ENCODE assay signal across 8 cellular contexts in the genomic region with DNA sequence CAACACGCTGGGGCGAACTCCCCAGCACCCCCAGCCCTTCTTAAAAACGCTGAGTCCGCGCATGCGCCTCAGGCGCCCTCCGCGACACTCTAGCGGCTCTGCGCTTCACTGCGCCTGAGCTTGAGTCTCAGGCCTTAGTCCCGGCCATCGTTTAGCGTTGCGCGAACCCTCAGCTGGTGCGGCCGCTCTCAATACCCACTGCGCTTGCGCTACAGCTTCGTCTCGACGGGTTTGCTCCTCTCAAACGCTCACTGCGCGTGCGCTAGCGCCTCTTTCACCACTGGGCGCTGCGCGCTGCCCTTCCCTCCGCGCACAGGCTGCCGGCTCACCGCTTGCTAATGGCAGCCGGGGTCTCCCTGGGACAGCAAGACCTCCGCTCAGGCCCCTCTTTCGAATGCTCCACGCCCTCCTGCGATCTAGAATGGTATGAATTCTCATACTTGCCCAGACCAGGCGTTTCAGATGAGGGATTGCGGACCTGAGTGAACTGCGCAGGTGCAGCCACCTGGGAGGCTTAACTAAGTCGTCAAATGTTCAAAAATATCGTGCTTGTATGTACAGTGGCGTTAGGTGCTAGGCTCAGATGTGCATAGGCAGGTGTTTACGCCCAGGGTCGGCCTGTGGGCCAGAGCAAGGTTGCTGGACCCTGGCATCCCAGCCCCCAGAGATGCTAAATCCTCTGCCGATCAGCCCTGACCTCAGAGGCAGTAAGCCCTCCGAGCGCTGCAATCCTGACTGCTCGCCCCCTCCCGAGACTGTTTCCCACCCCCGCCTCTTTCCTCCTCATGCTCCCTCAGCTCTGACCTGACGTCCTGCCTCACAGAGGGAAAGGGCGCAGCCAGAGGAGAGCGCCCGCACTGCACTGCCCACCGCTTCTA. TPM values are rescaled to one million over a fixed set of nuclear protein-coding genes. Genes with fewer than 3 reads are reported as not detected.
A peak's percentile ranks its signal among the peaks of the same experiment; 100 is the strongest.
DNase-seq lines count a peak whose midpoint lies in the region; ATAC-seq, FAIRE-seq and TF ChIP-seq lines count a peak whose summit lies in the region.

A gene with protein sequence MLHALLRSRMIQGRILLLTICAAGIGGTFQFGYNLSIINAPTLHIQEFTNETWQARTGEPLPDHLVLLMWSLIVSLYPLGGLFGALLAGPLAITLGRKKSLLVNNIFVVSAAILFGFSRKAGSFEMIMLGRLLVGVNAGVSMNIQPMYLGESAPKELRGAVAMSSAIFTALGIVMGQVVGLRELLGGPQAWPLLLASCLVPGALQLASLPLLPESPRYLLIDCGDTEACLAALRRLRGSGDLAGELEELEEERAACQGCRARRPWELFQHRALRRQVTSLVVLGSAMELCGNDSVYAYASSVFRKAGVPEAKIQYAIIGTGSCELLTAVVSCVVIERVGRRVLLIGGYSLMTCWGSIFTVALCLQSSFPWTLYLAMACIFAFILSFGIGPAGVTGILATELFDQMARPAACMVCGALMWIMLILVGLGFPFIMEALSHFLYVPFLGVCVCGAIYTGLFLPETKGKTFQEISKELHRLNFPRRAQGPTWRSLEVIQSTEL (plus strand): TSS at position 270 of the 878 bp plus-strand sequence. CDS start 125 bp downstream, at position 395.

- 1 to 10% (median 2%) methylated on average over 6 to 60 of the region's 60 CpGs for WGBS in adrenal gland, 4 donors
- WGBS in heart left ventricle, 4 donors: 1 to 2% (median 1%) methylated on average over 46 to 60 of the region's 60 CpGs

- TF ChIP-seq CTCF in adrenal gland (IDR thresholded peaks at IDR 0.05) (peak in 5 of 6 experiments; percentile 28 to 56 (median 34)), heart left ventricle (IDR thresholded peaks at IDR 0.05) (peak in 5 of 12 donors; percentile 4 to 31 (median 22)), type B pancreatic cell (conservative IDR thresholded peaks at IDR 0.05) (peak; percentile 32)

- H3K36me3 ChIP-seq in adrenal gland (replicated peaks in 1 of 2) (no peaks in the 10 kb centered on the region), heart left ventricle (peaks cover 0 to 7% (median 0%) of the 10 kb centered on the region in 9 donors)

- no peaks in the 10 kb centered on the region for H3K9me3 Mint-ChIP-seq in type B pancreatic cell

- FAIRE-seq in GM12891 (lab: Jason Lieb, UNC): peak; percentile 99

- peak; percentile 98 for ATAC-seq in HG02798 (IDR thresholded peaks at IDR 0.05; ENCODE audit: poor library complexity, unreplicated experiment)
- peak; percentile 93 to 98 (median 96) for ATAC-seq in heart left ventricle

- DNase-seq in GM12891 (ENCODE audit: insufficient read length, low spot score): peak; percentile 96
- peak; percentile 96 for DNase-seq in NCI-H1436 (lab: John Stamatoyannopoulos, UW)
- peak; percentile 95 for DNase-seq in SW480 (ENCODE audit: low spot score)
- peak; percentile 96 to 98 (median 97) for DNase-seq in adrenal gland
- DNase-seq in heart left ventricle: peak; percentile 95 to 99 (median 99)
- peak; percentile 98 for DNase-seq in pons (ENCODE audit: low spot score)
- DNase-seq in type B pancreatic cell (ENCODE audit: extremely low spot score, unreplicated experiment): peak; percentile 97

- TF ChIP-seq POLR2A in GM12891 (IDR thresholded peaks at IDR 0.05; ENCODE audit: low read depth, low read length) (peak; percentile 69), adrenal gland (IDR thresholded peaks at IDR 0.05) (peak; percentile 49 to 88), heart left ventricle (IDR thresholded peaks at IDR 0.05) (peak; percentile 43 to 82)

- no peaks in the 10 kb centered on the region for H3K9me3 ChIP-seq in adrenal gland (replicated peaks in 1 of 3)
- no peaks in the 10 kb centered on the region for H3K9me3 ChIP-seq in heart left ventricle

- peak within 1 kb of the TSS in 3 of 4 donors; percentile 75 to 92 (median 86) for H3K4me3 ChIP-seq in adrenal gland
- peak within 1 kb of the TSS; percentile 48 to 82 (median 70) for H3K4me3 ChIP-seq in heart left ventricle

- H3K4me1 Mint-ChIP-seq in type B pancreatic cell (ENCODE audit: unreplicated experiment): peaks cover 16% of the 10 kb centered on the region

- intact Hi-C loops in adrenal gland (cut with DNase I): no loop called here
- intact Hi-C loops in heart left ventricle (cut with DNase I): no loop called here

- peak within 1 kb of the TSS; percentile 94 for H3K4me3 Mint-ChIP-seq in type B pancreatic cell

- H3K27ac ChIP-seq in adrenal gland: peak within 1 kb of the TSS in 4 of 5 donors; percentile 70 to 95 (median 92)
- peak within 1 kb of the TSS; percentile 85 to 98 (median 94) for H3K27ac ChIP-seq in heart left ventricle

- no peaks in the 10 kb centered on the region for H3K27me3 Mint-ChIP-seq in type B pancreatic cell

- peak within 1 kb of the TSS; percentile 91 for H3K27ac Mint-ChIP-seq in type B pancreatic cell

- H3K4me1 ChIP-seq in adrenal gland (replicated peaks in 1 of 2): peaks cover 13 to 16% of the 10 kb centered on the region in 2 donors
- peaks cover 0 to 24% (median 15%) of the 10 kb centered on the region in 12 donors for H3K4me1 ChIP-seq in heart left ventricle

- no peaks in the 10 kb centered on the region for H3K27me3 ChIP-seq in adrenal gland
- H3K27me3 ChIP-seq in heart left ventricle: no peaks in the 10 kb centered on the region

- H3K36me3 Mint-ChIP-seq in type B pancreatic cell: no peaks in the 10 kb centered on the region

TF ChIP-seq in GM12891, 5 proteins besides CTCF, POLR2A, EP300 and RAD21:
- TF ChIP-seq POU2F2 (IDR thresholded peaks at IDR 0.05; ENCODE audit: low read depth, low read length) (peak; percentile 67; the same call in 1 of the 2 replicates), PAX5 (IDR thresholded peaks at IDR 0.05; ENCODE audit: insufficient read depth, low read length, severe bottlenecking) (peak; percentile 87), SPI1 (IDR thresholded peaks at IDR 0.05; ENCODE audit: low read depth, low read length) (no peak), TAF1 (IDR thresholded peaks at IDR 0.05; ENCODE audit: low read depth, low read length) (peak; percentile 70), POLR2AphosphoS5 (IDR thresholded peaks at IDR 0.05; ENCODE audit: low read depth, low read length) (peak; percentile 80)

RNA-seq across cellular contexts. Expression of the gene that starts here (rescaled TPM):
- 9.1 TPM for polyA plus RNA-seq in GM12891 (2012; ENCODE audit: low read depth, missing spikeins)
- 10 to 100 TPM; 12.8 to 30.0 (median 22.6) TPM for total RNA-seq in adrenal gland
- polyA plus RNA-seq in adrenal gland: 10 to 100 TPM; 11.3 to 35.3 (median 18.6) TPM
- 10 to 100 TPM; 13.0 to 31.2 (median 18.7) TPM for total RNA-seq in heart left ventricle
- polyA plus RNA-seq in heart left ventricle: 10 to 100 TPM in 1 of 2 donors, 1 to 10 TPM in 1; 8.7 to 30.4 TPM
- 19.6 and 32.1 TPM in 2 replicates for total RNA-seq in type B pancreatic cell (ENCODE audit: low replicate concordance)

Comparison
In these comparisons a context has a peak if more than half of its experiments do, and no peak if none do; other contexts are left out.
1. Peak in every context shown above with its lines: DNase-seq, ATAC-seq, H3K4me3 ChIP-seq and H3K27ac ChIP-seq.